Comparison of ENCODE assay signal across 13 cellular contexts in genomic region chr1:154741747-154742495, GRCh38.
DNase-seq lines count a peak whose midpoint lies in the region; ATAC-seq and TF ChIP-seq lines count a peak whose summit lies in the region.
"Had no signal": no experiment of that assay in that cellular context is flagged by ENCODE, and none has a peak within 500 bp of the region (broad histone marks: within the 10 kb centered on the region; RNA-seq: fewer than 3 reads in every experiment).

No MANE protein-coding gene starts in this region.

- H3K27ac Mint-ChIP-seq in chondrocyte (ENCODE audit: unreplicated experiment) (peak overlapping the region; percentile 3), type B pancreatic cell (no peak overlapping the region)
- H3K27ac Mint-ChIP-seq: nephron had no signal

- ATAC-seq in GM19467 (IDR thresholded peaks at IDR 0.05; ENCODE audit: unreplicated experiment) (no peak), HG03159 (IDR thresholded peaks at IDR 0.05; ENCODE audit: unreplicated experiment) (no peak)

- TF ChIP-seq CTCF in chondrocyte (IDR thresholded peaks at IDR 0.05) (no peak), type B pancreatic cell (conservative IDR thresholded peaks at IDR 0.05) (peak; percentile 16)

- peaks cover 10% of the 10 kb centered on the region for H3K9me3 Mint-ChIP-seq in chondrocyte (ENCODE audit: low read depth)
- peaks cover 5% of the 10 kb centered on the region for H3K9me3 Mint-ChIP-seq in type B pancreatic cell
- H3K9me3 Mint-ChIP-seq: CD8-positive, alpha-beta memory T cell had no signal

- H3K4me1 Mint-ChIP-seq in chondrocyte (ENCODE audit: low read depth) (peaks cover 32% of the 10 kb centered on the region), type B pancreatic cell (ENCODE audit: unreplicated experiment) (peaks cover 14% of the 10 kb centered on the region)

- H3K4me3 Mint-ChIP-seq in chondrocyte (ENCODE audit: unreplicated experiment) (no peak overlapping the region), type B pancreatic cell (no peak overlapping the region)
- H3K4me3 Mint-ChIP-seq: CD8-positive, alpha-beta memory T cell; nephron had no signal

- peak; percentile 76 for DNase-seq in HuH-7 (ENCODE audit: low spot score)
- no peak for DNase-seq in chondrocyte (ENCODE audit: low spot score)
- peak; percentile 64 for DNase-seq in iPS DF 4.7 (ENCODE audit: extremely low read depth, low spot score)
- no peak for DNase-seq in type B pancreatic cell (ENCODE audit: extremely low spot score, unreplicated experiment)
- no peak for DNase-seq in T-helper 9 cell
- DNase-seq: activated CD4-positive, CD25-positive, alpha-beta regulatory T cell; activated T-cell treated with anti-CD3 and anti-CD28 coated beads for 4 hours; CD8-positive, alpha-beta memory T cell; NCI-H1092; NCI-H446 had no signal

- H3K27me3 Mint-ChIP-seq in chondrocyte (ENCODE audit: low read depth), result peaks cover 37% of the 10 kb centered on the region
- peaks cover 58% of the 10 kb centered on the region for H3K27me3 Mint-ChIP-seq in type B pancreatic cell

- H3K36me3 Mint-ChIP-seq in chondrocyte (ENCODE audit: low read depth) (no peaks in the 10 kb centered on the region), type B pancreatic cell (no peaks in the 10 kb centered on the region)

Comparison
In these comparisons a context has a peak if more than half of its experiments do, and no peak if none do; other contexts are left out.
1. DNase-seq: peak in HuH-7 (single experiment) and iPS DF 4.7 (single experiment); none in chondrocyte (single experiment), type B pancreatic cell (single experiment) and T-helper 9 cell (single experiment).